In the genomic region with DNA sequence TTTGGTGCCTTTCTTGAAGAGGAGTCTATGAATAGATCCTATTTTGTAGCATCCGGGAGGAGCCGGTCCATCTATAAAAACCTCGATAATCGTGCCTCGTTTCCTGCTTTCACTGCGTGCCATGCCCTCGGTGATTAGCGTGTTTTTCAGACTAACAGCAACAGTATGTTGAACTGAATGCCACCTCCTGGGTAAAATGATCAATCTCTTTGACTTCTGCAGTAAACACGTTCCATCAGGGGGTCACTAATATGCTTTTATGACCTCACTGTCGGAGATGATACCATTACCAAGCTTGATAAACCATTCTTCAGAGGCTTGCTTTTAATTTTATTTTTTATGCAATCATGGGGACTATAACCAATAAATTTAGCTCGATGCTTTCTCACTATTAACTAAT, we compare ENCODE assay signal across 18 cellular contexts.
DNase-seq lines count a peak whose midpoint lies in the region; ATAC-seq, FAIRE-seq and TF ChIP-seq lines count a peak whose summit lies in the region.
"Had no signal": no experiment of that assay in that cellular context is flagged by ENCODE, and none has a peak within 500 bp of the region (broad histone marks: within the 10 kb centered on the region; RNA-seq: fewer than 3 reads in every experiment).

No MANE protein-coding gene starts in this region.

- no peak overlapping the region for H3K9ac ChIP-seq in GM12878 (ENCODE audit: control insufficient read depth, insufficient read depth, low read length)

- H3K27ac Mint-ChIP-seq in osteocyte (ENCODE audit: unreplicated experiment): no peak overlapping the region
- H3K27ac Mint-ChIP-seq: CD4-positive, alpha-beta T cell; H9 had no signal

- intact Hi-C loops in GM12878 (cut with micrococcal nuclease; ENCODE audit: unreplicated experiment) (no loop called here), adrenal gland (cut with DNase I) (no loop called here)

- SMC1A ChIA-PET in GM12878 (lab: Charles Lee; ENCODE audit: uncharacterized antibody, unreplicated experiment): interaction anchor here (1.1 to 1.7 kb wide), 2 partner anchors 19 to 89 kb away, joined by 3 to 5 read pairs; no protein-coding TSS in a partner anchor

- RAD21 ChIA-PET in GM12878 (lab: Charles Lee; ENCODE audit: unreplicated experiment): no interaction called here

- H3K27me3 ChIP-seq in GM12878 (replicated peaks in 1 of 2; ENCODE audit: control insufficient read depth in 2 of 2, insufficient read depth in 2 of 2, low read length in 1 of 2) (no peaks in the 10 kb centered on the region), MG63 (peaks cover 5% of the 10 kb centered on the region; the same call in 1 of the 2 replicates), adrenal gland (peaks cover 4% of the 10 kb centered on the region), HAP-1 (ENCODE audit: low read depth) (no peaks in the 10 kb centered on the region)

- 63% methylated on average over 11 of the region's 11 CpGs for WGBS in GM12878 (ENCODE audit: insufficient coverage, insufficient replicate concordance, low lambda C conversion rate, missing lambda C conversion rate)
- 58 to 67% (median 63%) methylated on average over 11 of the region's 11 CpGs for WGBS in adrenal gland, 4 donors

- H3K27me3 Mint-ChIP-seq in osteocyte (ENCODE audit: unreplicated experiment): no peaks in the 10 kb centered on the region
- H3K27me3 Mint-ChIP-seq: CD4-positive, alpha-beta T cell had no signal

- POLR2A ChIA-PET in HEK293T (lab: Yijun Ruan, JAX) (no interaction called here), GM12878 (lab: Charles Lee) (no interaction called here)

- H3K36me3 ChIP-seq in GM12878 (ENCODE audit: control insufficient read depth in 2 of 2, insufficient read depth in 2 of 2, low read length in 1 of 2) (no peaks in the 10 kb centered on the region), MG63 (no peaks in the 10 kb centered on the region), adrenal gland (replicated peaks in 1 of 2) (no peaks in the 10 kb centered on the region), HAP-1 (replicated peaks) (no peaks in the 10 kb centered on the region)

- CTCF ChIA-PET in HEK293T (lab: Yijun Ruan, JAX): no interaction called here
- CTCF ChIA-PET in GM12878 (lab: Yijun Ruan, JAX): no interaction called here

- no peak for ATAC-seq in GM12878

- H3K4me2 ChIP-seq in GM12878 (ENCODE audit: control insufficient read depth, insufficient read depth): no peak overlapping the region

- no peak overlapping the region for H2AFZ ChIP-seq in GM12878 (ENCODE audit: control insufficient read depth, low read depth, low read length)

- no peak overlapping the region for H3K4me3 Mint-ChIP-seq in osteocyte (ENCODE audit: unreplicated experiment)
- H3K4me3 Mint-ChIP-seq: CD4-positive, alpha-beta T cell; H9 had no signal

- H3K9me3 Mint-ChIP-seq in osteocyte (ENCODE audit: unreplicated experiment): peaks cover 3% of the 10 kb centered on the region
- H3K9me3 Mint-ChIP-seq: CD4-positive, alpha-beta T cell had no signal

- no peak overlapping the region for H3K4me3 ChIP-seq in GM12878
- no peak overlapping the region for H3K4me3 ChIP-seq in MG63
- H3K4me3 ChIP-seq in adrenal gland: no peak overlapping the region
- H3K4me3 ChIP-seq in HAP-1: no peak overlapping the region

- TF ChIP-seq POLR2A in GM12878 (IDR thresholded peaks at IDR 0.05; ENCODE audit: low read depth, low read length) (no peak), adrenal gland (IDR thresholded peaks at IDR 0.05) (no peak)

- H3K4me1 Mint-ChIP-seq in osteocyte (ENCODE audit: unreplicated experiment): no peaks in the 10 kb centered on the region

- H3K9me3 ChIP-seq in GM12878 (replicated peaks; ENCODE audit: control insufficient read depth, insufficient read depth, low read length): no peaks in the 10 kb centered on the region; the same call in 2 of the 3 replicates
- H3K9me3 ChIP-seq in MG63: no peaks in the 10 kb centered on the region
- no peaks in the 10 kb centered on the region for H3K9me3 ChIP-seq in adrenal gland (replicated peaks in 1 of 3)
- H3K9me3 ChIP-seq in HAP-1: no peaks in the 10 kb centered on the region

- no peak for TF ChIP-seq RAD21 in GM12878 (IDR thresholded peaks at IDR 0.05; ENCODE audit: insufficient read depth, low read depth, low read length)

- TF ChIP-seq CTCF in GM12878 (IDR thresholded peaks at IDR 0.05 in 2 of 3, conservative IDR thresholded peaks at IDR 0.05 in 1 of 3; ENCODE audit: control insufficient read depth in 2 of 3, extremely low read depth in 1 of 3, insufficient read depth in 1 of 3, low read depth in 3 of 3, low read length in 3 of 3): no peak
- TF ChIP-seq CTCF in osteocyte (IDR thresholded peaks at IDR 0.05): no peak
- TF ChIP-seq CTCF in adrenal gland (IDR thresholded peaks at IDR 0.05): no peak

- no peak for TF ChIP-seq EP300 in GM12878 (IDR thresholded peaks at IDR 0.05; ENCODE audit: borderline replicate concordance in 1 of 2, control insufficient read depth in 1 of 2, low read depth in 2 of 2, low read length in 2 of 2)

- H4K20me1 ChIP-seq in GM12878 (ENCODE audit: control insufficient read depth, insufficient read depth): no peaks in the 10 kb centered on the region

- no peaks in the 10 kb centered on the region for H3K4me1 ChIP-seq in GM12878 (ENCODE audit: control insufficient read depth, insufficient read depth, low read length)
- no peaks in the 10 kb centered on the region for H3K4me1 ChIP-seq in adrenal gland (replicated peaks in 1 of 2)
- no peaks in the 10 kb centered on the region for H3K4me1 ChIP-seq in HAP-1
- H3K4me1 ChIP-seq: Caco-2 had no signal

- H3K79me2 ChIP-seq in GM12878 (ENCODE audit: control insufficient read depth, insufficient read depth, low read length): no peaks in the 10 kb centered on the region

- no peak for FAIRE-seq in GM12878 (lab: Jason Lieb, UNC)
- FAIRE-seq: A204.1, D721Med, H1 had no signal

- DNase-seq in HEK293T (ENCODE audit: extremely low spot score): no peak
- peak; percentile 13 for DNase-seq in NCI-H2081 treated with DMSO at 0.1 percent for 48 hours (lab: John Stamatoyannopoulos, UW)
- no peak for DNase-seq in GM12878 (ENCODE audit: low read depth, low spot score)
- peak; percentile 53 for DNase-seq in osteocyte (ENCODE audit: extremely low spot score, unreplicated experiment)
- no peak for DNase-seq in MG63
- no peak for DNase-seq in adrenal gland
- DNase-seq in HAP-1 (ENCODE audit: low spot score in 2 of 2): no peak
- DNase-seq: AML-193; Caco-2; CD4-positive, alpha-beta T cell; DMS79; GDM1; H9 had no signal

- TSS peak; percentile 18 for BruUV-seq in GM12878 (replicated peaks; lab: Mats Ljungman, UMichigan)

- H3K36me3 Mint-ChIP-seq in osteocyte (ENCODE audit: unreplicated experiment): no peaks in the 10 kb centered on the region

- in situ Hi-C loops in GM12878 (cut with MboI) (no loop called here), HAP-1 (cut with MboI; ENCODE audit: low sequenced_read_pairs) (no loop called here)

- H3K27ac ChIP-seq in GM12878 (ENCODE audit: control insufficient read depth, insufficient read depth): no peak overlapping the region
- no peak overlapping the region for H3K27ac ChIP-seq in adrenal gland
- H3K27ac ChIP-seq: C4-2B, HL-60 had no signal

TF ChIP-seq in HEK293T, 16 proteins besides CTCF, POLR2A, EP300 and RAD21:
- peak; percentile 58; the same call in 1 of the 2 replicates for TF ChIP-seq ARNT (IDR thresholded peaks at IDR 0.05)
- TF ChIP-seq HDGF (IDR thresholded peaks at IDR 0.05; ENCODE audit: borderline replicate concordance): no peak
- TF ChIP-seq L3MBTL2 (conservative IDR thresholded peaks at IDR 0.05): 0 out of 2 replicates have a peak, but pooled peaks have one; percentile 14
- TF ChIP-seq LEF1 (IDR thresholded peaks at IDR 0.05; ENCODE audit: borderline replicate concordance): no peak

TF ChIP-seq in GM12878, 131 proteins besides CTCF, POLR2A, EP300 and RAD21 (continues in another document):
- no peak for TF ChIP-seq FOXM1 (IDR thresholded peaks at IDR 0.05; ENCODE audit: low read depth, low read length)
- no peak for TF ChIP-seq ASH2L (IDR thresholded peaks at IDR 0.05; ENCODE audit: borderline replicate concordance, low read depth)
- TF ChIP-seq RB1 (IDR thresholded peaks at IDR 0.05; ENCODE audit: borderline replicate concordance): no peak
- no peak for TF ChIP-seq NFXL1 (IDR thresholded peaks at IDR 0.05; ENCODE audit: borderline replicate concordance)
- TF ChIP-seq, protein P1, sequence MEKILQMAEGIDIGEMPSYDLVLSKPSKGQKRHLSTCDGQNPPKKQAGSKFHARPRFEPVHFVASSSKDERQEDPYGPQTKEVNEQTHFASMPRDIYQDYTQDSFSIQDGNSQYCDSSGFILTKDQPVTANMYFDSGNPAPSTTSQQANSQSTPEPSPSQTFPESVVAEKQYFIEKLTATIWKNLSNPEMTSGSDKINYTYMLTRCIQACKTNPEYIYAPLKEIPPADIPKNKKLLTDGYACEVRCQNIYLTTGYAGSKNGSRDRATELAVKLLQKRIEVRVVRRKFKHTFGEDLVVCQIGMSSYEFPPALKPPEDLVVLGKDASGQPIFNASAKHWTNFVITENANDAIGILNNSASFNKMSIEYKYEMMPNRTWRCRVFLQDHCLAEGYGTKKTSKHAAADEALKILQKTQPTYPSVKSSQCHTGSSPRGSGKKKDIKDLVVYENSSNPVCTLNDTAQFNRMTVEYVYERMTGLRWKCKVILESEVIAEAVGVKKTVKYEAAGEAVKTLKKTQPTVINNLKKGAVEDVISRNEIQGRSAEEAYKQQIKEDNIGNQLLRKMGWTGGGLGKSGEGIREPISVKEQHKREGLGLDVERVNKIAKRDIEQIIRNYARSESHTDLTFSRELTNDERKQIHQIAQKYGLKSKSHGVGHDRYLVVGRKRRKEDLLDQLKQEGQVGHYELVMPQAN (conservative IDR thresholded peaks at IDR 0.05): no peak
- TF ChIP-seq, protein P2, sequence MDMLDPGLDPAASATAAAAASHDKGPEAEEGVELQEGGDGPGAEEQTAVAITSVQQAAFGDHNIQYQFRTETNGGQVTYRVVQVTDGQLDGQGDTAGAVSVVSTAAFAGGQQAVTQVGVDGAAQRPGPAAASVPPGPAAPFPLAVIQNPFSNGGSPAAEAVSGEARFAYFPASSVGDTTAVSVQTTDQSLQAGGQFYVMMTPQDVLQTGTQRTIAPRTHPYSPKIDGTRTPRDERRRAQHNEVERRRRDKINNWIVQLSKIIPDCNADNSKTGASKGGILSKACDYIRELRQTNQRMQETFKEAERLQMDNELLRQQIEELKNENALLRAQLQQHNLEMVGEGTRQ (IDR thresholded peaks at IDR 0.05; ENCODE audit: borderline replicate concordance, low read depth, low read length): no peak
- TF ChIP-seq, protein P3, sequence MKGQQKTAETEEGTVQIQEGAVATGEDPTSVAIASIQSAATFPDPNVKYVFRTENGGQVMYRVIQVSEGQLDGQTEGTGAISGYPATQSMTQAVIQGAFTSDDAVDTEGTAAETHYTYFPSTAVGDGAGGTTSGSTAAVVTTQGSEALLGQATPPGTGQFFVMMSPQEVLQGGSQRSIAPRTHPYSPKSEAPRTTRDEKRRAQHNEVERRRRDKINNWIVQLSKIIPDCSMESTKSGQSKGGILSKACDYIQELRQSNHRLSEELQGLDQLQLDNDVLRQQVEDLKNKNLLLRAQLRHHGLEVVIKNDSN (IDR thresholded peaks at IDR 0.05; ENCODE audit: borderline replicate concordance, extremely low read length, insufficient read depth, low read depth, low read length): no peak
- no peak for TF ChIP-seq BHLHE40 (IDR thresholded peaks at IDR 0.05; ENCODE audit: borderline replicate concordance in 1 of 2, low read depth in 2 of 2, low read length in 1 of 2)
- no peak for TF ChIP-seq FOXK2 (IDR thresholded peaks at IDR 0.05)

Comparison
In these comparisons a context has a peak if more than half of its experiments do, and no peak if none do; other contexts are left out.
1. DNase-seq: peak in NCI-H2081 treated with DMSO at 0.1 percent for 48 hours (single experiment) and osteocyte (single experiment); none in HEK293T (single experiment), GM12878 (single experiment), MG63 (single experiment), adrenal gland (0 of 7) and HAP-1 (0 of 2).